Comparison of ENCODE assay signal across 13 cellular contexts in the genomic region with DNA sequence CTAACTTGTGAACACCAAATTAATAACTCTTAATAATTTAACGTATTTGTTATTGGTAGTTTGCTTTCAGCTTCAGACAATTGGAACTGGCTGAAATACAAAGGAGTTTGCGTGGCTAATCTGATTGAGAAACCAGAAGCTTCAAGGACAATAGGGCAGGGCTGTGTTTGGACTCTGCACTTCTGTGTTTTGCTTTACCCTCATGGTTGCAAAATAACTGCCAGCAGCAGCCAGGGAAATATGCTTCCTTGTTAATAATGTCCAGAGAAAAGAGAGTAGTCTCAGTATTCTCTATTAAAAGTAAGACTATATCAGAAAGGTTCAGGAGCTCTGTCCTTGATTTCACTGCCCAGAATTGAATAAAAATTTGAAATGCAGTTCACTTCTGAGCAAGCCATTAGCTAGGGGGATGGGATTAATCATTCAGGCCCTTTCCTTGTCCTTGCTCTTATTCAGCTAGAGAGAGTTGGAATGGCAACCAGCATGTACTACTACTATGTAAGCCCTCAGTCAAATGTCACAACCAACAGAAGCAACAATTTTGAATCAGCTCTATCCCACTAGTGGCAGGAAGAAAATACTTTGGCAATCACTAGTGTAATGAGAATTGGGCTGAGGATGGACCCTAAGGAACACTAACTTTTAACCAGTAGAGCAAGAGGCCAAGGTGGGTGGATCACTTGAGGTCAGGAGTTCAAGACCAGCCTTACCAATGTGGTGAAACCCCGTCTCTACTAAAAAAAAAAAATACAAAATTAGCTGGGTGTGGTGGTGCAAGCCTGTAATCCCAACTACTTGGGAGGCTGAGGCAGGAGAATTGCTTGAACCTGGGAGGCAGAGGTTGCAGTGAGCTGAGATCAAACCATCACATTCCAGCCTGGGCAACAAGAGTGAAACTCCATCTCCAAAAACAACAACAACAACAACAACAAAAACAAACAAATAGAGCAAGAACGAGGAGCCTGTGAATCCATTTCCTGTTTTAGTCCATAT.
DNase-seq lines count a peak whose midpoint lies in the region; ATAC-seq and TF ChIP-seq lines count a peak whose summit lies in the region.
"Had no signal": no experiment of that assay in that cellular context is flagged by ENCODE, and none has a peak within 500 bp of the region (broad histone marks: within the 10 kb centered on the region; RNA-seq: fewer than 3 reads in every experiment).

No MANE protein-coding gene starts in this region.

- H3K18ac ChIP-seq in IMR-90 (ENCODE audit: low read depth, low read length), result no peak overlapping the region

- H3K14ac ChIP-seq in IMR-90 (replicated peaks; ENCODE audit: low read depth, low read length), result no peak overlapping the region

- H3K27ac ChIP-seq in IMR-90 (ENCODE audit: insufficient read depth, low read length) (no peak overlapping the region), spleen (peak overlapping the region in 6 of 8 donors; percentile 6 to 81 (median 58))
- H3K27ac ChIP-seq: SK-N-MC, skin epidermis had no signal

- H3K23ac ChIP-seq in IMR-90 (ENCODE audit: low read depth, low read length), result no peak overlapping the region

- no peak overlapping the region for H2AK9ac ChIP-seq in IMR-90 (replicated peaks; ENCODE audit: low read depth, low read length, poor library complexity)

- CTCF ChIA-PET in IMR-90 (lab: Yijun Ruan, JAX), result no interaction called here
- CTCF ChIA-PET in activated naive CD4-positive, alpha-beta T cell treated with anti-CD3 and anti-CD28 coated beads, Interleukin-2, amount 10 ng/mL, durations not matched to agents 7 days and 5 days (lab: Charles Lee), result no interaction called here

- no peak overlapping the region for H2BK5ac ChIP-seq in IMR-90 (ENCODE audit: low read depth, low read length, poor library complexity, severe bottlenecking)

- no peak overlapping the region for H3K4ac ChIP-seq in IMR-90 (ENCODE audit: low read depth, low read length)

- no TSS peak for BruUV-seq in IMR-90 (replicated peaks; lab: Mats Ljungman, UMichigan)

- dilution Hi-C loops in IMR-90 (cut with HindIII; ENCODE audit: low sequenced_read_pairs, unreplicated experiment), result no loop called here

- H2AFZ ChIP-seq in IMR-90 (replicated peaks; ENCODE audit: low read length, poor library complexity), result no peak overlapping the region

- no peak overlapping the region for H4K5ac ChIP-seq in IMR-90 (ENCODE audit: low read depth, low read length)

- in situ Hi-C loops in IMR-90 (cut with MboI; ENCODE audit: low sequenced_read_pairs), result no loop called here

- no CpG with 5 or more reads among the region's 4 CpGs for WGBS in IMR-90 (ENCODE audit: extremely low coverage in 2 of 2, insufficient read length in 1 of 2), 2 experiments
- 30 to 66% (median 42%) methylated on average over 4 of the region's 4 CpGs for WGBS in spleen, 5 donors

- H3K9me3 ChIP-seq in IMR-90 (ENCODE audit: control insufficient read depth, insufficient read depth, low read length) (no peaks in the 10 kb centered on the region), adipocyte (ENCODE audit: control insufficient read depth, low read length) (no peaks in the 10 kb centered on the region), spleen (no peaks in the 10 kb centered on the region)
- H3K9me3 ChIP-seq: esophagus muscularis mucosa had no signal

- H4K8ac ChIP-seq in IMR-90 (ENCODE audit: low read depth in 2 of 2, low read length in 2 of 2), result no peak overlapping the region

- H3K27me3 Mint-ChIP-seq in activated naive CD4-positive, alpha-beta T cell treated with anti-CD3 and anti-CD28 coated beads, Interleukin-2, amount 10 ng/mL, durations not matched to agents 7 days and 5 days, result no peaks in the 10 kb centered on the region
- H3K27me3 Mint-ChIP-seq: activated naive CD8-positive, alpha-beta T cell treated with anti-CD3 and anti-CD28 coated beads, Interleukin-2, amount 10 ng/mL, durations not matched to agents 7 days and 5 days; memory B cell had no signal

- no peak overlapping the region for H2BK120ac ChIP-seq in IMR-90 (ENCODE audit: low read depth, low read length)

- peaks cover 4% of the 10 kb centered on the region for H3K9me3 Mint-ChIP-seq in activated naive CD4-positive, alpha-beta T cell treated with anti-CD3 and anti-CD28 coated beads, Interleukin-2, amount 10 ng/mL, durations not matched to agents 7 days and 5 days

- no peak overlapping the region for H3K4me3 ChIP-seq in IMR-90 (ENCODE audit: insufficient read depth, low read depth, low read length)
- H3K4me3 ChIP-seq in adipocyte (ENCODE audit: low read length), result peak overlapping the region; percentile 49
- H3K4me3 ChIP-seq in spleen, result no peak overlapping the region
- H3K4me3 ChIP-seq: esophagus muscularis mucosa, SK-N-MC, skin epidermis had no signal

- H3K79me1 ChIP-seq in IMR-90 (ENCODE audit: low read depth in 1 of 2, low read length in 2 of 2), result peaks cover 5 to 8% of the 10 kb centered on the region in 2 experiments; a peak in 3 of 4 replicates

- DNase-seq in IMR-90 (peak; percentile 3), adipocyte (ENCODE audit: low read depth) (peak; percentile 64), left ventricle myocardium superior (no peak), spleen (no peak), NCI-H82 (lab: John Stamatoyannopoulos, UW) (no peak), GM19240 (ENCODE audit: insufficient read length, low spot score) (no peak)
- DNase-seq in activated naive CD4-positive, alpha-beta T cell treated with anti-CD3 and anti-CD28 coated beads, Interleukin-2, amount 10 ng/mL, durations not matched to agents 7 days and 5 days, result no peak
- DNase-seq: activated naive CD8-positive, alpha-beta T cell treated with anti-CD3 and anti-CD28 coated beads, Interleukin-2, amount 10 ng/mL, durations not matched to agents 7 days and 5 days had no signal

- H4K20me1 ChIP-seq in IMR-90 (ENCODE audit: insufficient read depth, low read length), result no peaks in the 10 kb centered on the region

- H3K27me3 ChIP-seq in IMR-90 (ENCODE audit: control insufficient read depth, insufficient read depth, low read length) (no peaks in the 10 kb centered on the region), adipocyte (replicated peaks; ENCODE audit: control insufficient read depth, insufficient read depth, low read length) (no peaks in the 10 kb centered on the region), spleen (replicated peaks in 1 of 7) (no peaks in the 10 kb centered on the region)
- H3K27me3 ChIP-seq: esophagus muscularis mucosa had no signal

- H3K4me1 ChIP-seq in IMR-90 (ENCODE audit: control insufficient read depth, insufficient read depth, low read length), result no peaks in the 10 kb centered on the region
- H3K4me1 ChIP-seq in adipocyte (ENCODE audit: control insufficient read depth, insufficient read depth, low read length), result peaks cover 19% of the 10 kb centered on the region
- H3K4me1 ChIP-seq in spleen, result peaks cover 0 to 51% (median 21%) of the 10 kb centered on the region in 6 donors

- H3K56ac ChIP-seq in IMR-90 (ENCODE audit: extremely low read depth, insufficient read depth, low read length), result no peak overlapping the region

- no peak overlapping the region for H2BK20ac ChIP-seq in IMR-90 (ENCODE audit: low read depth, low read length)

- no peak overlapping the region for H3K27ac Mint-ChIP-seq in activated naive CD4-positive, alpha-beta T cell treated with anti-CD3 and anti-CD28 coated beads, Interleukin-2, amount 10 ng/mL, durations not matched to agents 7 days and 5 days
- H3K27ac Mint-ChIP-seq: activated naive CD8-positive, alpha-beta T cell treated with anti-CD3 and anti-CD28 coated beads, Interleukin-2, amount 10 ng/mL, durations not matched to agents 7 days and 5 days; memory B cell had no signal

- no peak for TF ChIP-seq POLR2A in IMR-90 (IDR thresholded peaks at IDR 0.05; ENCODE audit: low read depth, low read length)
- TF ChIP-seq POLR2A in spleen (IDR thresholded peaks at IDR 0.05), result no peak

- POLR2A ChIA-PET in IMR-90 (lab: Charles Lee; ENCODE audit: unreplicated experiment), result no interaction called here

- H4K91ac ChIP-seq in IMR-90 (ENCODE audit: insufficient read depth, low read depth, low read length), result no peak overlapping the region

- H3K4me1 Mint-ChIP-seq in activated naive CD4-positive, alpha-beta T cell treated with anti-CD3 and anti-CD28 coated beads, Interleukin-2, amount 10 ng/mL, durations not matched to agents 7 days and 5 days, result no peaks in the 10 kb centered on the region

- no peaks in the 10 kb centered on the region; the same call in 1 of the 2 replicates for H3K9me1 ChIP-seq in IMR-90 (ENCODE audit: insufficient read depth, low read length)

- H3K36me3 ChIP-seq in IMR-90 (ENCODE audit: control insufficient read depth, insufficient read depth, low read length) (no peaks in the 10 kb centered on the region), adipocyte (ENCODE audit: control insufficient read depth, insufficient read depth, low read length, severe bottlenecking) (no peaks in the 10 kb centered on the region), spleen (no peaks in the 10 kb centered on the region)
- H3K36me3 ChIP-seq: esophagus muscularis mucosa had no signal

- intact Hi-C loops in IMR-90 (cut with micrococcal nuclease) (no loop called here), left ventricle myocardium superior (cut with micrococcal nuclease) (no loop called here), spleen (cut with DNase I; ENCODE audit: low total_unique reads) (no loop called here)

- H3K9ac ChIP-seq in IMR-90 (ENCODE audit: low read depth, low read length), result no peak overlapping the region
- peak overlapping the region; percentile 48 for H3K9ac ChIP-seq in adipocyte (ENCODE audit: low read length)

- H2AK5ac ChIP-seq in IMR-90 (ENCODE audit: low read depth, low read length), result no peak overlapping the region

- TF ChIP-seq CTCF in IMR-90 (conservative IDR thresholded peaks at IDR 0.05; ENCODE audit: low read depth, low read length), result no peak
- no peak for TF ChIP-seq CTCF in spleen (IDR thresholded peaks at IDR 0.05 in 8 of 11, conservative IDR thresholded peaks at IDR 0.05 in 3 of 11)

- ATAC-seq in IMR-90 (ENCODE audit: low read depth) (peak; percentile 59), left ventricle myocardium superior (peak; percentile 80)
- no peak for ATAC-seq in activated CD4-positive, CD25-positive, alpha-beta regulatory T cell treated with anti-CD3 and anti-CD28 coated beads, Interleukin-2, amount 50 U/mL, for 24 hours

- H3K36me3 Mint-ChIP-seq in activated naive CD4-positive, alpha-beta T cell treated with anti-CD3 and anti-CD28 coated beads, Interleukin-2, amount 10 ng/mL, durations not matched to agents 7 days and 5 days, result peaks cover 2% of the 10 kb centered on the region

- H3K4me2 ChIP-seq in IMR-90 (ENCODE audit: low read depth, low read length), result no peak overlapping the region; the same call in 1 of the 2 replicates

- no peak overlapping the region for H3K4me3 Mint-ChIP-seq in activated naive CD4-positive, alpha-beta T cell treated with anti-CD3 and anti-CD28 coated beads, Interleukin-2, amount 10 ng/mL, durations not matched to agents 7 days and 5 days
- H3K4me3 Mint-ChIP-seq: activated naive CD8-positive, alpha-beta T cell treated with anti-CD3 and anti-CD28 coated beads, Interleukin-2, amount 10 ng/mL, durations not matched to agents 7 days and 5 days; memory B cell had no signal

- no peak overlapping the region for H2BK15ac ChIP-seq in IMR-90 (ENCODE audit: low read depth, low read length)

- TF ChIP-seq RAD21 in IMR-90 (IDR thresholded peaks at IDR 0.05; ENCODE audit: low read length), result no peak

TF ChIP-seq in IMR-90, 13 proteins besides CTCF, POLR2A, EP300 and RAD21 (continues in another document):
- no peak for TF ChIP-seq CEBPB (IDR thresholded peaks at IDR 0.05; ENCODE audit: low read depth, low read length)
- TF ChIP-seq MAFK (IDR thresholded peaks at IDR 0.05; ENCODE audit: low read depth, low read length), result no peak

Comparison
In these comparisons a context has a peak if more than half of its experiments do, and no peak if none do; other contexts are left out.
1. ATAC-seq: peak in IMR-90 (single experiment) and left ventricle myocardium superior (single experiment); none in activated CD4-positive, CD25-positive, alpha-beta regulatory T cell treated with anti-CD3 and anti-CD28 coated beads, Interleukin-2, amount 50 U/mL, for 24 hours (0 of 2).
2. DNase-seq: peak in IMR-90 (single experiment) and adipocyte (single experiment); none in left ventricle myocardium superior (single experiment), spleen (single experiment), activated naive CD4-positive, alpha-beta T cell treated with anti-CD3 and anti-CD28 coated beads, Interleukin-2, amount 10 ng/mL, durations not matched to agents 7 days and 5 days (single experiment), NCI-H82 (single experiment) and GM19240 (single experiment).